ENCODE assay signal across 21 cellular contexts in genomic region chr15:32990071-32990470, GRCh38.
DNase-seq lines count a peak whose midpoint lies in the region; ATAC-seq and TF ChIP-seq lines count a peak whose summit lies in the region.
"Had no signal": no experiment of that assay in that cellular context is flagged by ENCODE, and none has a peak within 500 bp of the region (broad histone marks: within the 10 kb centered on the region; RNA-seq: fewer than 3 reads in every experiment).

No MANE protein-coding gene starts in this region.

- peak overlapping the region; percentile 1; the same call in 1 of the 2 replicates for H3K23ac ChIP-seq in IMR-90 (ENCODE audit: low read depth, low read length)

- no peak for ATAC-seq in IMR-90 (ENCODE audit: low read depth)
- ATAC-seq: A549; CD8-positive, alpha-beta T cell; GM12878 had no signal

- peak overlapping the region; percentile 74 for H2BK120ac ChIP-seq in IMR-90 (ENCODE audit: low read depth, low read length)

- peaks cover 23% of the 10 kb centered on the region for H3K4me1 ChIP-seq in IMR-90 (ENCODE audit: control insufficient read depth, insufficient read depth, low read length)
- H3K4me1 ChIP-seq: A549; BLaER1 treated with 17β-estradiol and CSF1 and Interleukin-3, amounts not matched to agents 10 nM and 100 nM had no signal

- peak overlapping the region; percentile 55 for H4K5ac ChIP-seq in IMR-90 (ENCODE audit: low read depth, low read length)

- no peaks in the 10 kb centered on the region for H3K9me3 ChIP-seq in IMR-90 (ENCODE audit: control insufficient read depth, insufficient read depth, low read length)
- H3K9me3 ChIP-seq: A549 had no signal

- H3K56ac ChIP-seq in IMR-90 (ENCODE audit: extremely low read depth, insufficient read depth, low read length): no peak overlapping the region

- H4K20me1 ChIP-seq in IMR-90 (ENCODE audit: insufficient read depth, low read length): peaks cover 10% of the 10 kb centered on the region; the same call in 1 of the 2 replicates

- H2BK5ac ChIP-seq in IMR-90 (ENCODE audit: low read depth, low read length, poor library complexity, severe bottlenecking): peak overlapping the region; percentile 81

- peak overlapping the region; percentile 13 to 32; a peak in 3 of 4 replicates for H4K8ac ChIP-seq in IMR-90 (ENCODE audit: low read depth in 2 of 2, low read length in 2 of 2)

- CTCF ChIA-PET in IMR-90 (lab: Yijun Ruan, JAX): interaction anchor here (0.8 kb wide), 1 partner anchor 93 kb away, joined by 3 read pairs; no protein-coding TSS in a partner anchor

- H3K27ac ChIP-seq in IMR-90 (ENCODE audit: insufficient read depth, low read length) (peak overlapping the region; percentile 69; the same call in 1 of the 2 replicates), brain microvascular endothelial cell (no peak overlapping the region)
- H3K27ac ChIP-seq: 22Rv1; A549; BLaER1 treated with 17β-estradiol and CSF1 and Interleukin-3, amounts not matched to agents 10 nM and 100 nM; C4-2B had no signal

- no peak overlapping the region for H2AFZ ChIP-seq in IMR-90 (replicated peaks; ENCODE audit: low read length, poor library complexity)

- H4K91ac ChIP-seq in IMR-90 (ENCODE audit: insufficient read depth, low read depth, low read length): peak overlapping the region; percentile 69

- H2AK5ac ChIP-seq in IMR-90 (ENCODE audit: low read depth, low read length): no peak overlapping the region

- peak overlapping the region; percentile 58 for H3K4ac ChIP-seq in IMR-90 (ENCODE audit: low read depth, low read length)

- peaks cover 26 to 71% of the 10 kb centered on the region in 2 experiments for H3K79me1 ChIP-seq in IMR-90 (ENCODE audit: low read depth in 1 of 2, low read length in 2 of 2)

- intact Hi-C loops in IMR-90 (cut with micrococcal nuclease): no loop called here

- H2AK9ac ChIP-seq in IMR-90 (replicated peaks; ENCODE audit: low read depth, low read length, poor library complexity): no peak overlapping the region

- no peak overlapping the region for H3K4me2 ChIP-seq in IMR-90 (ENCODE audit: low read depth, low read length)
- H3K4me2 ChIP-seq: A549; BLaER1 treated with 17β-estradiol and CSF1 and Interleukin-3, amounts not matched to agents 10 nM and 100 nM had no signal

- TF ChIP-seq CTCF in IMR-90 (conservative IDR thresholded peaks at IDR 0.05; ENCODE audit: low read depth, low read length) (no peak), brain microvascular endothelial cell (IDR thresholded peaks at IDR 0.05; ENCODE audit: low read depth, low read length, missing control alignments) (no peak), choroid plexus epithelial cell (conservative IDR thresholded peaks at IDR 0.05; ENCODE audit: low read depth, low read length) (no peak)

- no peak overlapping the region for H3K4me3 ChIP-seq in IMR-90 (ENCODE audit: insufficient read depth, low read depth, low read length)
- H3K4me3 ChIP-seq in brain microvascular endothelial cell (ENCODE audit: low read depth, low read length): no peak overlapping the region
- H3K4me3 ChIP-seq in choroid plexus epithelial cell (ENCODE audit: low read depth, low read length): no peak overlapping the region
- H3K4me3 ChIP-seq: A549; BLaER1 treated with 17β-estradiol and CSF1 and Interleukin-3, amounts not matched to agents 10 nM and 100 nM; GM12878 had no signal

- peak overlapping the region; percentile 38 for H3K14ac ChIP-seq in IMR-90 (replicated peaks; ENCODE audit: low read depth, low read length)

- WGBS in IMR-90 (ENCODE audit: extremely low coverage in 2 of 2, insufficient read length in 1 of 2), 2 experiments: 100% methylated on average over 1 of the region's 4 CpGs; no CpG with 5 or more reads in 1 of the 2 experiments

- H3K9ac ChIP-seq in IMR-90 (ENCODE audit: low read depth, low read length): no peak overlapping the region
- H3K9ac ChIP-seq: BLaER1 treated with 17β-estradiol and CSF1 and Interleukin-3, amounts not matched to agents 10 nM and 100 nM had no signal

- in situ Hi-C loops in IMR-90 (cut with MboI; ENCODE audit: low sequenced_read_pairs) (loop anchor here (5.0 kb wide), 1 partner anchor 328 kb away; no protein-coding TSS in a partner anchor), brain microvascular endothelial cell (cut with HindIII; ENCODE audit: low pct_ligation_motif_present, low sequenced_read_pairs) (loop anchor here (10.0 kb wide), 2 partner anchors 155 to 325 kb away; no protein-coding TSS in a partner anchor)

- no peak for TF ChIP-seq RAD21 in IMR-90 (IDR thresholded peaks at IDR 0.05; ENCODE audit: low read length)

- peaks cover 14% of the 10 kb centered on the region; the same call in 1 of the 2 replicates for H3K9me1 ChIP-seq in IMR-90 (ENCODE audit: insufficient read depth, low read length)

- BruUV-seq in IMR-90 (replicated peaks; lab: Mats Ljungman, UMichigan): no TSS peak

- peak overlapping the region; percentile 79 for H2BK20ac ChIP-seq in IMR-90 (ENCODE audit: low read depth, low read length)

- H3K18ac ChIP-seq in IMR-90 (ENCODE audit: low read depth, low read length): peak overlapping the region; percentile 33

- DNase-seq in IMR-90 (peak; percentile 56), brain microvascular endothelial cell (peak; percentile 31), choroid plexus epithelial cell (ENCODE audit: low read depth) (peak; percentile 57), COR-L47 (lab: John Stamatoyannopoulos, UW) (no peak), superior temporal gyrus (ENCODE audit: extremely low spot score) (no peak)
- no peak for DNase-seq in activated CD4-positive, alpha-beta T cell treated with anti-CD3 and anti-CD28 coated beads for 4 hours
- DNase-seq: AML-193; CD4-positive, alpha-beta T cell; CD8-positive, alpha-beta T cell; DMS 273 treated with DMSO at 0.1 percent for 48 hours; DMS153; DMS53; DMS79; DND-41; EL; GDM1 had no signal

- H3K27me3 ChIP-seq in IMR-90 (ENCODE audit: control insufficient read depth, insufficient read depth, low read length) (no peaks in the 10 kb centered on the region), brain microvascular endothelial cell (replicated peaks) (no peaks in the 10 kb centered on the region)
- H3K27me3 ChIP-seq: BLaER1 treated with 17β-estradiol and CSF1 and Interleukin-3, amounts not matched to agents 10 nM and 100 nM had no signal

- H2BK15ac ChIP-seq in IMR-90 (ENCODE audit: low read depth, low read length): peak overlapping the region; percentile 54; the same call in 1 of the 3 replicates

- no peak for TF ChIP-seq POLR2A in IMR-90 (IDR thresholded peaks at IDR 0.05; ENCODE audit: low read depth, low read length)

- dilution Hi-C loops in IMR-90 (cut with HindIII; ENCODE audit: low sequenced_read_pairs, unreplicated experiment): no loop called here

- H3K36me3 ChIP-seq in IMR-90 (ENCODE audit: control insufficient read depth, insufficient read depth, low read length) (peaks cover 2% of the 10 kb centered on the region; the same call in 1 of the 2 replicates), brain microvascular endothelial cell (replicated peaks) (no peaks in the 10 kb centered on the region)

- POLR2A ChIA-PET in IMR-90 (lab: Charles Lee; ENCODE audit: unreplicated experiment): no interaction called here

TF ChIP-seq in IMR-90, 13 proteins besides CTCF, POLR2A, EP300 and RAD21:
- no peak for TF ChIP-seq ELK1 (IDR thresholded peaks at IDR 0.05; ENCODE audit: borderline replicate concordance, low read depth, low read length)
- TF ChIP-seq BHLHE40 (IDR thresholded peaks at IDR 0.05; ENCODE audit: low read depth, low read length): no peak
- no peak for TF ChIP-seq RCOR1 (IDR thresholded peaks at IDR 0.05; ENCODE audit: insufficient replicate concordance, low read length)
- TF ChIP-seq MAZ (IDR thresholded peaks at IDR 0.05; ENCODE audit: borderline replicate concordance, low read depth, low read length): no peak

Comparison
In these comparisons a context has a peak if more than half of its experiments do, and no peak if none do; other contexts are left out.
1. DNase-seq: peak in IMR-90 (single experiment), brain microvascular endothelial cell (single experiment) and choroid plexus epithelial cell (single experiment); none in COR-L47 (single experiment), activated CD4-positive, alpha-beta T cell treated with anti-CD3 and anti-CD28 coated beads for 4 hours (0 of 2) and superior temporal gyrus (single experiment).